9 cellular contexts compared by ENCODE assay signal in the genomic region with DNA sequence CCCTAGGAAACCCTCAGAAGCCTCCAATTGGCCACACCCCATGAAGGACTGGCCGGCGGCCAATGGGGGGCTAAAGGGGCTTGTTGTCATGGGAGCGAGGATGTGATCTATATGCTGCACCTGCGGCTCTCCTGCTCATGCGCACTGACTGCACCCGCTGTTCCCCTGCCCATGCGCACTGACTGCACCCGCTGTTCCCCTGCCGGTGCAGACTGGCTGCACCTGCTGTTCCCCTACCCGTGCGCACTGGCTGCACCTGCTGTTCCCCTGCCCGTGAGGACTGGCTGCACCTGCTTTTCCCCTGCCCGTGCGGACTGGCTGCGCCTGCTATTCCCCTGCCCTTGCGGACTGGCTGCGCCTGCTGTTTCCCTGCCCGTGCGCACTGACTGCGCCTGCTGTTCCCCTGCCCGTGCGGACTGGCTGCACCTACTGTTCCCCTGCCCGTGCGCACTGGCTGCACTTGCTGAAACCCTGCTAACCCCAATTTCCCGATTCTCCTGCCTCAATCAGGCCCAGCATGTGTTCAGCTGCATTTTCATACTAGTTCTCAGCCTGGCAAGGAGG. TPM values are rescaled to one million over a fixed set of nuclear protein-coding genes. Genes with fewer than 3 reads are reported as not detected.
DNase-seq lines count a peak whose midpoint lies in the region; ATAC-seq and TF ChIP-seq lines count a peak whose summit lies in the region.
"Had no signal": no experiment of that assay in that cellular context is flagged by ENCODE, and none has a peak within 500 bp of the region (broad histone marks: within the 10 kb centered on the region; RNA-seq: fewer than 3 reads in every experiment).

No MANE protein-coding gene starts in this region.

- DNase-seq in CD4-positive, alpha-beta T cell = peak; percentile 22 to 52 (median 38)
- peak; percentile 74 for DNase-seq in HT-29 (ENCODE audit: low spot score)
- DNase-seq in NT2/D1 (ENCODE audit: low read depth, low spot score) = peak; percentile 44
- peak; percentile 20 for DNase-seq in activated T-helper 9 cell treated with anti-CD3 and anti-CD28 coated beads, Interleukin-2, amount 50 U/mL, for 16 hours (ENCODE audit: low read depth)
- peak; percentile 77 for DNase-seq in stimulated activated CD4-positive, alpha-beta T cell treated with anti-CD3 and anti-CD28 coated beads, Interleukin-15, amount 100 ng/mL, for 24 hours
- no peak for DNase-seq in vagina (ENCODE audit: extremely low spot score in 2 of 2)
- DNase-seq: right cardiac atrium had no signal

- H3K27me3 ChIP-seq in CD4-positive, alpha-beta T cell (ENCODE audit: control insufficient read depth, insufficient read depth, low read length) = no peaks in the 10 kb centered on the region
- peaks cover 29% of the 10 kb centered on the region for H3K27me3 ChIP-seq in NT2/D1 (ENCODE audit: insufficient read depth, insufficient read length)
- H3K27me3 ChIP-seq in vagina = no peaks in the 10 kb centered on the region

- no peak overlapping the region for H3K27ac Mint-ChIP-seq in CD4-positive, alpha-beta T cell

- H3K36me3 ChIP-seq in NT2/D1 (ENCODE audit: insufficient read depth, insufficient read length, low read length) (no peaks in the 10 kb centered on the region), vagina (no peaks in the 10 kb centered on the region)

- H3K4me1 ChIP-seq in NT2/D1 (ENCODE audit: insufficient read depth, insufficient read length) (peaks cover 18% of the 10 kb centered on the region), vagina (no peaks in the 10 kb centered on the region)

- CTCF ChIA-PET in CD4-positive, alpha-beta T cell (lab: Charles Lee) = no interaction called here

- no peaks in the 10 kb centered on the region for H3K9me3 ChIP-seq in CD4-positive, alpha-beta T cell (ENCODE audit: control insufficient read depth, low read length)
- H3K9me3 ChIP-seq in NT2/D1 (ENCODE audit: insufficient read depth, low read length) = no peaks in the 10 kb centered on the region
- no peaks in the 10 kb centered on the region for H3K9me3 ChIP-seq in vagina

- TF ChIP-seq POLR2A in vagina (IDR thresholded peaks at IDR 0.05) = no peak

- no peaks in the 10 kb centered on the region for H3K9me3 Mint-ChIP-seq in CD4-positive, alpha-beta T cell

- ATAC-seq in CD4-positive, alpha-beta T cell (ENCODE audit: poor library complexity) = peak; percentile 68
- peak; percentile 91 for ATAC-seq in GM19463 (IDR thresholded peaks at IDR 0.05; ENCODE audit: unreplicated experiment)

- no peak for TF ChIP-seq CTCF in CD4-positive, alpha-beta T cell (IDR thresholded peaks at IDR 0.05)
- TF ChIP-seq CTCF in vagina (IDR thresholded peaks at IDR 0.05) = no peak

- H3K27me3 Mint-ChIP-seq in CD4-positive, alpha-beta T cell = peaks cover 14% of the 10 kb centered on the region

- intact Hi-C loops in CD4-positive, alpha-beta T cell (cut with DNase I, micrococcal nuclease) = no loop called here
- intact Hi-C loops in vagina (cut with DNase I) = no loop called here

- no peaks in the 10 kb centered on the region for H3K36me3 Mint-ChIP-seq in CD4-positive, alpha-beta T cell (ENCODE audit: low read depth)

- no peak overlapping the region for H3K9ac ChIP-seq in NT2/D1 (ENCODE audit: insufficient read length, low read depth)

- H3K27ac ChIP-seq in CD4-positive, alpha-beta T cell (ENCODE audit: low read depth, low read length) = no peak overlapping the region
- H3K27ac ChIP-seq in vagina = no peak overlapping the region

- H3K4me3 ChIP-seq in NT2/D1 (ENCODE audit: insufficient read length, low read depth) = no peak overlapping the region
- H3K4me3 ChIP-seq in iPS-11a (ENCODE audit: low read depth, low read length) = peak overlapping the region; percentile 66
- no peak overlapping the region for H3K4me3 ChIP-seq in vagina

- POLR2A ChIA-PET in CD4-positive, alpha-beta T cell (lab: Charles Lee) = no interaction called here

- H3K4me3 Mint-ChIP-seq in CD4-positive, alpha-beta T cell = peak overlapping the region; percentile 58

- H3K4me1 Mint-ChIP-seq in CD4-positive, alpha-beta T cell (ENCODE audit: low read depth) = peaks cover 6% of the 10 kb centered on the region

RNA-seq across cellular contexts. Expression of gene MCCC1, which starts 16.8 kb away (rescaled TPM):
- 10 to 100 TPM; 16.4 to 16.7 TPM for total RNA-seq in CD4-positive, alpha-beta T cell
- 11.7 and 16.2 TPM in 2 replicates for total RNA-seq in HT-29 (2014; rRNA removed; shearing (Covaris generic))
- total RNA-seq in vagina = 47.4 TPM

RNA-seq across cellular contexts. Expression of gene LAMP3, which starts 46.4 kb away (rescaled TPM):
- total RNA-seq in CD4-positive, alpha-beta T cell = 1 to 10 TPM; 1.9 to 3.4 TPM
- not detected in 2 replicates for total RNA-seq in HT-29 (2014; rRNA removed; shearing (Covaris generic))
- 3.9 TPM for total RNA-seq in vagina

Comparison
In these comparisons a context has a peak if more than half of its experiments do, and no peak if none do; other contexts are left out.
1. DNase-seq: peak in CD4-positive, alpha-beta T cell (10 of 10), HT-29 (single experiment), NT2/D1 (single experiment), activated T-helper 9 cell treated with anti-CD3 and anti-CD28 coated beads, Interleukin-2, amount 50 U/mL, for 16 hours (single experiment) and stimulated activated CD4-positive, alpha-beta T cell treated with anti-CD3 and anti-CD28 coated beads, Interleukin-15, amount 100 ng/mL, for 24 hours (single experiment); none in vagina (0 of 2).